ENCODE assay signal across 11 cellular contexts in the genomic region with DNA sequence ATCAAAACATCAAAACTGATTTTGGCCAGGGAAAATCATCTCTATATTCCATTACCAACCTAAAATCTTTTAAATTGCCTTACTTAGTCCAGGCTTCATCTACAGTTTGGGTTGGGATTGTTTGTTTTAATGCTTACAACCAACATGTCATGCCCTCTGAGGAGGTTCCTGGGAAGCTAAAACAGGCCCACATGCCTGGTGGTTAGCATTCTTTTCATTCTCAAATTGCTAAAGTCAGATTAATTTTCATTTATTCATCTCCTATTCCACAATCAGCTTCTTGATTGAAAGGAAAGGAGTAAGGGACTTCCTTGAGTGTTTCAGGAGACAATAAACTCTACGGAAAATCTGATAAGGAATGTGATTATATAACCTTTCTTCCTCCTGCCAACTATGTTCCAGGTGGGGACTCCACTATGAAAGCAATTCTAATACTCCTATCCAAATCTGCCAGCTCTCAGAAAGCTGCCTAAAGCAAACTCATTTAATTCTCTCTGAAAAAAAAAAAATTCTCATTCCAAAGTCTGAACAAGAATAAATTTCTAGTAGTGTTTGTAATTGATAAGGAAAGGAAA. TPM values are rescaled to one million over a fixed set of nuclear protein-coding genes. Genes with fewer than 3 reads are reported as not detected.
DNase-seq lines count a peak whose midpoint lies in the region; ATAC-seq and TF ChIP-seq lines count a peak whose summit lies in the region.
"Had no signal": no experiment of that assay in that cellular context is flagged by ENCODE, and none has a peak within 500 bp of the region (broad histone marks: within the 10 kb centered on the region; RNA-seq: fewer than 3 reads in every experiment).

No MANE protein-coding gene starts in this region.

- POLR2A ChIA-PET in SK-N-SH (lab: Yijun Ruan, JAX) = no interaction called here

- in situ Hi-C loops in GM23248 (cut with MboI) = no loop called here

- no peak overlapping the region for H3K4me3 ChIP-seq in GM23248
- no peak overlapping the region for H3K4me3 ChIP-seq in SK-N-SH (ENCODE audit: low read depth in 2 of 2, low read length in 1 of 2)
- H3K4me3 ChIP-seq in fibroblast of lung (replicated peaks in 1 of 4; ENCODE audit: control extremely low read depth in 1 of 4, insufficient read depth in 1 of 4, low read depth in 3 of 4, low read length in 4 of 4) = no peak overlapping the region
- H3K4me3 ChIP-seq in trophoblast cell (ENCODE audit: low read depth, low read length) = no peak overlapping the region
- H3K4me3 ChIP-seq in esophagus squamous epithelium = no peak overlapping the region
- H3K4me3 ChIP-seq: skin epidermis had no signal

- no peak for TF ChIP-seq EP300 in SK-N-SH (IDR thresholded peaks at IDR 0.05; ENCODE audit: borderline replicate concordance in 1 of 2, low read depth in 1 of 2, low read length in 1 of 2)

- no peak overlapping the region for H4K8ac ChIP-seq in trophoblast cell (ENCODE audit: low read depth, low read length)

- H3F3A ChIP-seq in GM23248 (ENCODE audit: insufficient read depth) = peaks cover 44% of the 10 kb centered on the region
- H3F3A ChIP-seq in SK-N-SH (replicated peaks; ENCODE audit: insufficient read depth) = peaks cover 10% of the 10 kb centered on the region

- TF ChIP-seq POLR2A in esophagus squamous epithelium (IDR thresholded peaks at IDR 0.05) = no peak

- H3K9me3 ChIP-seq in GM23248 (ENCODE audit: low read depth) (no peaks in the 10 kb centered on the region), SK-N-SH (no peaks in the 10 kb centered on the region), fibroblast of lung (ENCODE audit: control insufficient read depth, insufficient read depth, low read depth, low read length) (no peaks in the 10 kb centered on the region), trophoblast cell (ENCODE audit: insufficient read depth, low read depth, low read length) (no peaks in the 10 kb centered on the region), esophagus squamous epithelium (no peaks in the 10 kb centered on the region)

- H3K27me3 ChIP-seq in GM23248 (replicated peaks; ENCODE audit: insufficient read depth) = no peaks in the 10 kb centered on the region
- no peaks in the 10 kb centered on the region for H3K27me3 ChIP-seq in SK-N-SH (ENCODE audit: insufficient read depth)
- H3K27me3 ChIP-seq in fibroblast of lung (ENCODE audit: control insufficient read depth, insufficient read depth, low read length) = no peaks in the 10 kb centered on the region
- no peaks in the 10 kb centered on the region for H3K27me3 ChIP-seq in trophoblast cell (ENCODE audit: insufficient read depth, low read length)
- H3K27me3 ChIP-seq in esophagus squamous epithelium = no peaks in the 10 kb centered on the region

- H3K18ac ChIP-seq in trophoblast cell (ENCODE audit: low read length) = no peak overlapping the region

- H4K12ac ChIP-seq in trophoblast cell (ENCODE audit: low read depth, low read length) = no peak overlapping the region

- peak; percentile 29 for DNase-seq in GM23248
- no peak for DNase-seq in SK-N-SH
- DNase-seq in fibroblast of lung (ENCODE audit: low read depth in 2 of 2) = peak; percentile 12 to 71
- DNase-seq in trophoblast cell = peak; percentile 16 to 42
- no peak for DNase-seq in DMS53 (lab: John Stamatoyannopoulos, UW)
- DNase-seq in esophagus squamous epithelium (lab: John Stamatoyannopoulos, UW) = no peak
- DNase-seq in NCI-H510A treated with DMSO at 0.1 percent for 48 hours (lab: John Stamatoyannopoulos, UW) = no peak
- DNase-seq: activated CD4-positive, alpha-beta T cell treated with anti-CD3 and anti-CD28 coated beads for 4 hours; left ventricle myocardium superior had no signal

- H3K9ac ChIP-seq in GM23248 (no peak overlapping the region), SK-N-SH (no peak overlapping the region), fibroblast of lung (ENCODE audit: insufficient read depth, low read length) (no peak overlapping the region), trophoblast cell (ENCODE audit: low read length) (no peak overlapping the region)

- 0 out of 2 replicates have a peak, but pooled peaks cover 12% of the 10 kb centered on the region for H4K20me1 ChIP-seq in GM23248 (ENCODE audit: insufficient read depth)
- H4K20me1 ChIP-seq in SK-N-SH (ENCODE audit: insufficient read depth) = peaks cover 14% of the 10 kb centered on the region; the same call in 1 of the 2 replicates
- no peaks in the 10 kb centered on the region for H4K20me1 ChIP-seq in fibroblast of lung (ENCODE audit: control insufficient read depth, extremely low read depth, insufficient read depth, low read length)

- H2BK12ac ChIP-seq in trophoblast cell (ENCODE audit: low read length) = no peak overlapping the region

- intact Hi-C loops in esophagus squamous epithelium (cut with DNase I) = no loop called here

- no peak overlapping the region for H3K27ac ChIP-seq in GM23248
- peak overlapping the region; percentile 28 to 48; a peak in 3 of 4 replicates for H3K27ac ChIP-seq in SK-N-SH (ENCODE audit: low read depth in 2 of 2, low read length in 1 of 2)
- no peak overlapping the region for H3K27ac ChIP-seq in fibroblast of lung (ENCODE audit: insufficient read depth, low read length)
- no peak overlapping the region for H3K27ac ChIP-seq in trophoblast cell (ENCODE audit: low read depth, low read length)
- peak overlapping the region in 1 of 4 donors; percentile 30 for H3K27ac ChIP-seq in esophagus squamous epithelium

- no peak for ATAC-seq in GM21529 (IDR thresholded peaks at IDR 0.05; ENCODE audit: unreplicated experiment)
- ATAC-seq: left ventricle myocardium superior had no signal

- TF ChIP-seq RAD21 in SK-N-SH (IDR thresholded peaks at IDR 0.05; ENCODE audit: low read length) = no peak

- H3K14ac ChIP-seq in trophoblast cell (ENCODE audit: low read length) = no peak overlapping the region

- H4K91ac ChIP-seq in trophoblast cell (ENCODE audit: low read depth, low read length) = no peak overlapping the region

- H3K4me1 ChIP-seq in GM23248 (ENCODE audit: insufficient read depth) (peaks cover 55% of the 10 kb centered on the region), SK-N-SH (ENCODE audit: control insufficient read depth in 1 of 2, insufficient read depth in 2 of 2, low read depth in 1 of 2, low read length in 1 of 2) (peaks cover 3 to 31% of the 10 kb centered on the region in 2 experiments; a peak in 3 of 4 replicates), fibroblast of lung (ENCODE audit: control insufficient read depth, extremely low read depth, insufficient read depth, low read length) (peaks cover 5% of the 10 kb centered on the region), trophoblast cell (ENCODE audit: control insufficient read depth in 1 of 2, insufficient read depth in 2 of 2, low read length in 2 of 2) (peaks cover 0 to 2% of the 10 kb centered on the region in 2 experiments), esophagus squamous epithelium (peaks cover 14 to 70% (median 49%) of the 10 kb centered on the region in 3 donors)

- peaks cover 100% of the 10 kb centered on the region for H3K79me2 ChIP-seq in GM23248 (ENCODE audit: insufficient read depth)
- peaks cover 96% of the 10 kb centered on the region for H3K79me2 ChIP-seq in SK-N-SH (ENCODE audit: insufficient read depth)
- H3K79me2 ChIP-seq in fibroblast of lung (ENCODE audit: control insufficient read depth, insufficient read depth, low read length) = peaks cover 64% of the 10 kb centered on the region
- peaks cover 6% of the 10 kb centered on the region for H3K79me2 ChIP-seq in trophoblast cell (ENCODE audit: control insufficient read depth, insufficient read depth, low read length, poor library complexity)

- WGBS in GM23248 (ENCODE audit: low coverage in 1 of 2, low lambda C conversion rate in 2 of 2, missing lambda C conversion rate in 2 of 2), 2 experiments = 86 to 90% methylated on average over 1 of the region's 1 CpG
- WGBS in SK-N-SH (ENCODE audit: low lambda C conversion rate) = 0% methylated on average over 1 of the region's 1 CpG
- no CpG with 5 or more reads among the region's 1 CpG for WGBS in trophoblast cell (ENCODE audit: extremely low coverage, insufficient coverage, insufficient read length)
- WGBS in esophagus squamous epithelium, 2 donors = 16 to 39% methylated on average over 1 of the region's 1 CpG

- no peak overlapping the region for H2BK5ac ChIP-seq in trophoblast cell (ENCODE audit: low read depth, low read length, poor library complexity)

- no peaks in the 10 kb centered on the region for H3K79me1 ChIP-seq in trophoblast cell (ENCODE audit: low read length)

- peak overlapping the region; percentile 35 for H3K4me2 ChIP-seq in GM23248 (ENCODE audit: unreplicated experiment)
- no peak overlapping the region for H3K4me2 ChIP-seq in SK-N-SH
- no peak overlapping the region for H3K4me2 ChIP-seq in fibroblast of lung (ENCODE audit: extremely low read depth, insufficient read depth, low read length)
- no peak overlapping the region for H3K4me2 ChIP-seq in trophoblast cell (ENCODE audit: low read length)

- no peak for TF ChIP-seq CTCF in SK-N-SH (IDR thresholded peaks at IDR 0.05)
- no peak for TF ChIP-seq CTCF in fibroblast of lung (conservative IDR thresholded peaks at IDR 0.05 in 1 of 2, IDR thresholded peaks at IDR 0.05 in 1 of 2; ENCODE audit: low read depth in 1 of 2, low read length in 2 of 2)
- TF ChIP-seq CTCF in esophagus squamous epithelium (IDR thresholded peaks at IDR 0.05) = no peak

- H3K4ac ChIP-seq in trophoblast cell (ENCODE audit: low read depth, low read length) = no peak overlapping the region

- H3K9me2 ChIP-seq in GM23248 (ENCODE audit: insufficient read depth) (no peaks in the 10 kb centered on the region), SK-N-SH (no peaks in the 10 kb centered on the region)

- H2BK120ac ChIP-seq in trophoblast cell (ENCODE audit: insufficient read depth, low read length, poor library complexity) = no peak overlapping the region

- no peak overlapping the region for H3K23ac ChIP-seq in trophoblast cell (ENCODE audit: low read length)

- CTCF ChIA-PET in SK-N-SH (lab: Yijun Ruan, JAX) = no interaction called here

- H2AFZ ChIP-seq in GM23248 = no peak overlapping the region
- no peak overlapping the region for H2AFZ ChIP-seq in SK-N-SH (ENCODE audit: low read depth)
- no peak overlapping the region for H2AFZ ChIP-seq in fibroblast of lung (ENCODE audit: low read length)
- H2AFZ ChIP-seq in trophoblast cell (ENCODE audit: insufficient read depth, low read length, poor library complexity) = no peak overlapping the region

- H3K36me3 ChIP-seq in GM23248 (ENCODE audit: low read depth) (no peaks in the 10 kb centered on the region), SK-N-SH (replicated peaks in 1 of 2; ENCODE audit: control insufficient read depth in 1 of 2, insufficient read depth in 2 of 2, low read length in 1 of 2) (no peaks in the 10 kb centered on the region), fibroblast of lung (ENCODE audit: control insufficient read depth, insufficient read depth, low read length) (no peaks in the 10 kb centered on the region), trophoblast cell (ENCODE audit: control insufficient read depth in 1 of 2, insufficient read depth in 2 of 2, low read length in 2 of 2) (no peaks in the 10 kb centered on the region), esophagus squamous epithelium (no peaks in the 10 kb centered on the region)

- no peak overlapping the region for H2AK5ac ChIP-seq in trophoblast cell (ENCODE audit: low read length)

RNA-seq across cellular contexts. Expression of a gene that starts 30.8 kb away (rescaled TPM):
- 49.2 and 59.2 TPM in 2 replicates for total RNA-seq in GM23248 (2014; rRNA removed; shearing (Covaris generic))
- polyA plus RNA-seq in GM23248 (2016; fragmentation: Nextera tagmentation; extraction: Ambion mirVana) = 24.0 and 24.2 TPM in 2 replicates
- polyA plus RNA-seq in SK-N-SH (2012; rRNA removed) = 2.9 and 5.8 TPM in 2 replicates
- 4.5 and 4.6 TPM in 2 replicates for polyA plus RNA-seq in SK-N-SH (2012; cell fraction: cytosol; rRNA removed)
- polyA plus RNA-seq in SK-N-SH (2012; cell fraction: nucleus; rRNA removed) = 14.4 and 18.9 TPM in 2 replicates
- 13.4 and 23.0 TPM in 2 replicates for total RNA-seq in fibroblast of lung
- polyA plus RNA-seq in fibroblast of lung = 7.5 and 7.6 TPM in 2 replicates
- polyA plus RNA-seq in fibroblast of lung (2012) = 26.9 and 30.2 TPM in 2 replicates
- 120 and 132 TPM in 2 replicates for polyA minus RNA-seq in fibroblast of lung (ENCODE audit: low replicate concordance)
- 51.3 and 51.5 TPM in 2 replicates for polyA plus RNA-seq in trophoblast cell (2013)
- 10 to 100 TPM; 24.5 to 56.3 (median 40.9) TPM for total RNA-seq in esophagus squamous epithelium

Comparison
In these comparisons a context has a peak if more than half of its experiments do, and no peak if none do; other contexts are left out.
1. DNase-seq: peak in GM23248 (single experiment), fibroblast of lung (2 of 2) and trophoblast cell (2 of 2); none in SK-N-SH (single experiment), DMS53 (single experiment), esophagus squamous epithelium (single experiment) and NCI-H510A treated with DMSO at 0.1 percent for 48 hours (single experiment).
2. H3K27ac ChIP-seq: peak in SK-N-SH (2 of 2); none in GM23248 (single experiment), fibroblast of lung (single experiment) and trophoblast cell (single experiment).